ENCODE assay signal across 2 cellular contexts in the genomic region with DNA sequence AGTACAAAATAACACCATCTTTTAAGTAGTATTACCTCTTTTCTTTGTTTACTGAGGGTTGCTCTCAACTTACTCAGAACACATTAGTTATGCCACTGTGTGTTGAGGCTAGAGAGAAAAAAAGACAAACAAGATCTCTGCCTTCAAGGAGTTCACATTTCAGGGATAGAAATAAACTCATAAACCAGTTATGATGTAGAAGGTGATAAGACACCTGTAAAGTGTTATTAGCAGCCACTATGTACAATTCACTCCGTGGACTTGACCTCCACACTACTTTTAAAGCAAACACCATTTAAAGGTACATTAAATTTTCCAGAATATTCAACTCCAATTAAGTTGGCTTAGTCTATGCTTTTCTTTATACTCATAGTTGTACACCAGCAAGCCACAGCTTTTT.
TF ChIP-seq lines count a peak whose summit lies in the region.

No MANE protein-coding gene starts in this region.

TF ChIP-seq in SK-N-SH treated with all-trans-retinoic acid at 6 μM for 48 hours, 23 proteins besides CTCF, POLR2A, EP300 and RAD21:
- TF ChIP-seq, protein P1, sequence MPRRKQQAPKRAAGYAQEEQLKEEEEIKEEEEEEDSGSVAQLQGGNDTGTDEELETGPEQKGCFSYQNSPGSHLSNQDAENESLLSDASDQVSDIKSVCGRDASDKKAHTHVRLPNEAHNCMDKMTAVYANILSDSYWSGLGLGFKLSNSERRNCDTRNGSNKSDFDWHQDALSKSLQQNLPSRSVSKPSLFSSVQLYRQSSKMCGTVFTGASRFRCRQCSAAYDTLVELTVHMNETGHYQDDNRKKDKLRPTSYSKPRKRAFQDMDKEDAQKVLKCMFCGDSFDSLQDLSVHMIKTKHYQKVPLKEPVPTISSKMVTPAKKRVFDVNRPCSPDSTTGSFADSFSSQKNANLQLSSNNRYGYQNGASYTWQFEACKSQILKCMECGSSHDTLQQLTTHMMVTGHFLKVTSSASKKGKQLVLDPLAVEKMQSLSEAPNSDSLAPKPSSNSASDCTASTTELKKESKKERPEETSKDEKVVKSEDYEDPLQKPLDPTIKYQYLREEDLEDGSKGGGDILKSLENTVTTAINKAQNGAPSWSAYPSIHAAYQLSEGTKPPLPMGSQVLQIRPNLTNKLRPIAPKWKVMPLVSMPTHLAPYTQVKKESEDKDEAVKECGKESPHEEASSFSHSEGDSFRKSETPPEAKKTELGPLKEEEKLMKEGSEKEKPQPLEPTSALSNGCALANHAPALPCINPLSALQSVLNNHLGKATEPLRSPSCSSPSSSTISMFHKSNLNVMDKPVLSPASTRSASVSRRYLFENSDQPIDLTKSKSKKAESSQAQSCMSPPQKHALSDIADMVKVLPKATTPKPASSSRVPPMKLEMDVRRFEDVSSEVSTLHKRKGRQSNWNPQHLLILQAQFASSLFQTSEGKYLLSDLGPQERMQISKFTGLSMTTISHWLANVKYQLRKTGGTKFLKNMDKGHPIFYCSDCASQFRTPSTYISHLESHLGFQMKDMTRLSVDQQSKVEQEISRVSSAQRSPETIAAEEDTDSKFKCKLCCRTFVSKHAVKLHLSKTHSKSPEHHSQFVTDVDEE (CRISPR knock-in tag; IDR thresholded peaks at IDR 0.05), result no peak
- TF ChIP-seq ZC3H10 (CRISPR knock-in tag; IDR thresholded peaks at IDR 0.05) (no peak), ARNTL (CRISPR knock-in tag; IDR thresholded peaks at IDR 0.05; ENCODE audit: borderline replicate concordance, low read depth) (no peak), ZNF70 (CRISPR knock-in tag; IDR thresholded peaks at IDR 0.05) (no peak), ZFP3 (CRISPR knock-in tag; IDR thresholded peaks at IDR 0.05) (no peak), ESRRG (CRISPR knock-in tag; IDR thresholded peaks at IDR 0.05) (no peak), CSDC2 (CRISPR knock-in tag; IDR thresholded peaks at IDR 0.05) (no peak), PPARA (CRISPR knock-in tag; IDR thresholded peaks at IDR 0.05; ENCODE audit: borderline replicate concordance) (no peak), OSR1 (CRISPR knock-in tag; IDR thresholded peaks at IDR 0.05) (no peak), SNAI2 (CRISPR knock-in tag; IDR thresholded peaks at IDR 0.05) (no peak), ZFP30 (CRISPR knock-in tag; IDR thresholded peaks at IDR 0.05) (no peak), TOX (CRISPR knock-in tag; IDR thresholded peaks at IDR 0.05; ENCODE audit: borderline replicate concordance) (no peak), BACH2 (CRISPR knock-in tag; IDR thresholded peaks at IDR 0.05; ENCODE audit: borderline replicate concordance) (no peak), ZNF565 (CRISPR knock-in tag; conservative IDR thresholded peaks at IDR 0.05; ENCODE audit: low read depth) (no peak)
- TF ChIP-seq, protein P2, sequence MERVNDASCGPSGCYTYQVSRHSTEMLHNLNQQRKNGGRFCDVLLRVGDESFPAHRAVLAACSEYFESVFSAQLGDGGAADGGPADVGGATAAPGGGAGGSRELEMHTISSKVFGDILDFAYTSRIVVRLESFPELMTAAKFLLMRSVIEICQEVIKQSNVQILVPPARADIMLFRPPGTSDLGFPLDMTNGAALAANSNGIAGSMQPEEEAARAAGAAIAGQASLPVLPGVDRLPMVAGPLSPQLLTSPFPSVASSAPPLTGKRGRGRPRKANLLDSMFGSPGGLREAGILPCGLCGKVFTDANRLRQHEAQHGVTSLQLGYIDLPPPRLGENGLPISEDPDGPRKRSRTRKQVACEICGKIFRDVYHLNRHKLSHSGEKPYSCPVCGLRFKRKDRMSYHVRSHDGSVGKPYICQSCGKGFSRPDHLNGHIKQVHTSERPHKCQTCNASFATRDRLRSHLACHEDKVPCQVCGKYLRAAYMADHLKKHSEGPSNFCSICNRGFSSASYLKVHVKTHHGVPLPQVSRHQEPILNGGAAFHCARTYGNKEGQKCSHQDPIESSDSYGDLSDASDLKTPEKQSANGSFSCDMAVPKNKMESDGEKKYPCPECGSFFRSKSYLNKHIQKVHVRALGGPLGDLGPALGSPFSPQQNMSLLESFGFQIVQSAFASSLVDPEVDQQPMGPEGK (CRISPR knock-in tag; IDR thresholded peaks at IDR 0.05; ENCODE audit: borderline replicate concordance), result no peak
- TF ChIP-seq, protein P3, sequence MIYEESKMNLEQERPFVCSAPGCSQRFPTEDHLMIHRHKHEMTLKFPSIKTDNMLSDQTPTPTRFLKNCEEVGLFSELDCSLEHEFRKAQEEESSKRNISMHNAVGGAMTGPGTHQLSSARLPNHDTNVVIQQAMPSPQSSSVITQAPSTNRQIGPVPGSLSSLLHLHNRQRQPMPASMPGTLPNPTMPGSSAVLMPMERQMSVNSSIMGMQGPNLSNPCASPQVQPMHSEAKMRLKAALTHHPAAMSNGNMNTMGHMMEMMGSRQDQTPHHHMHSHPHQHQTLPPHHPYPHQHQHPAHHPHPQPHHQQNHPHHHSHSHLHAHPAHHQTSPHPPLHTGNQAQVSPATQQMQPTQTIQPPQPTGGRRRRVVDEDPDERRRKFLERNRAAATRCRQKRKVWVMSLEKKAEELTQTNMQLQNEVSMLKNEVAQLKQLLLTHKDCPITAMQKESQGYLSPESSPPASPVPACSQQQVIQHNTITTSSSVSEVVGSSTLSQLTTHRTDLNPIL (CRISPR knock-in tag; IDR thresholded peaks at IDR 0.05; ENCODE audit: low read depth), result no peak
- TF ChIP-seq, protein P4, sequence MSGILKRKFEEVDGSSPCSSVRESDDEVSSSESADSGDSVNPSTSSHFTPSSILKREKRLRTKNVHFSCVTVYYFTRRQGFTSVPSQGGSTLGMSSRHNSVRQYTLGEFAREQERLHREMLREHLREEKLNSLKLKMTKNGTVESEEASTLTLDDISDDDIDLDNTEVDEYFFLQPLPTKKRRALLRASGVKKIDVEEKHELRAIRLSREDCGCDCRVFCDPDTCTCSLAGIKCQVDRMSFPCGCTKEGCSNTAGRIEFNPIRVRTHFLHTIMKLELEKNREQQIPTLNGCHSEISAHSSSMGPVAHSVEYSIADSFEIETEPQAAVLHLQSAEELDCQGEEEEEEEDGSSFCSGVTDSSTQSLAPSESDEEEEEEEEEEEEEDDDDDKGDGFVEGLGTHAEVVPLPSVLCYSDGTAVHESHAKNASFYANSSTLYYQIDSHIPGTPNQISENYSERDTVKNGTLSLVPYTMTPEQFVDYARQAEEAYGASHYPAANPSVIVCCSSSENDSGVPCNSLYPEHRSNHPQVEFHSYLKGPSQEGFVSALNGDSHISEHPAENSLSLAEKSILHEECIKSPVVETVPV (CRISPR knock-in tag; IDR thresholded peaks at IDR 0.05), result no peak

TF ChIP-seq in HepG2, 621 proteins besides CTCF, POLR2A, EP300 and RAD21 (continued from another document):
- TF ChIP-seq, protein P5, sequence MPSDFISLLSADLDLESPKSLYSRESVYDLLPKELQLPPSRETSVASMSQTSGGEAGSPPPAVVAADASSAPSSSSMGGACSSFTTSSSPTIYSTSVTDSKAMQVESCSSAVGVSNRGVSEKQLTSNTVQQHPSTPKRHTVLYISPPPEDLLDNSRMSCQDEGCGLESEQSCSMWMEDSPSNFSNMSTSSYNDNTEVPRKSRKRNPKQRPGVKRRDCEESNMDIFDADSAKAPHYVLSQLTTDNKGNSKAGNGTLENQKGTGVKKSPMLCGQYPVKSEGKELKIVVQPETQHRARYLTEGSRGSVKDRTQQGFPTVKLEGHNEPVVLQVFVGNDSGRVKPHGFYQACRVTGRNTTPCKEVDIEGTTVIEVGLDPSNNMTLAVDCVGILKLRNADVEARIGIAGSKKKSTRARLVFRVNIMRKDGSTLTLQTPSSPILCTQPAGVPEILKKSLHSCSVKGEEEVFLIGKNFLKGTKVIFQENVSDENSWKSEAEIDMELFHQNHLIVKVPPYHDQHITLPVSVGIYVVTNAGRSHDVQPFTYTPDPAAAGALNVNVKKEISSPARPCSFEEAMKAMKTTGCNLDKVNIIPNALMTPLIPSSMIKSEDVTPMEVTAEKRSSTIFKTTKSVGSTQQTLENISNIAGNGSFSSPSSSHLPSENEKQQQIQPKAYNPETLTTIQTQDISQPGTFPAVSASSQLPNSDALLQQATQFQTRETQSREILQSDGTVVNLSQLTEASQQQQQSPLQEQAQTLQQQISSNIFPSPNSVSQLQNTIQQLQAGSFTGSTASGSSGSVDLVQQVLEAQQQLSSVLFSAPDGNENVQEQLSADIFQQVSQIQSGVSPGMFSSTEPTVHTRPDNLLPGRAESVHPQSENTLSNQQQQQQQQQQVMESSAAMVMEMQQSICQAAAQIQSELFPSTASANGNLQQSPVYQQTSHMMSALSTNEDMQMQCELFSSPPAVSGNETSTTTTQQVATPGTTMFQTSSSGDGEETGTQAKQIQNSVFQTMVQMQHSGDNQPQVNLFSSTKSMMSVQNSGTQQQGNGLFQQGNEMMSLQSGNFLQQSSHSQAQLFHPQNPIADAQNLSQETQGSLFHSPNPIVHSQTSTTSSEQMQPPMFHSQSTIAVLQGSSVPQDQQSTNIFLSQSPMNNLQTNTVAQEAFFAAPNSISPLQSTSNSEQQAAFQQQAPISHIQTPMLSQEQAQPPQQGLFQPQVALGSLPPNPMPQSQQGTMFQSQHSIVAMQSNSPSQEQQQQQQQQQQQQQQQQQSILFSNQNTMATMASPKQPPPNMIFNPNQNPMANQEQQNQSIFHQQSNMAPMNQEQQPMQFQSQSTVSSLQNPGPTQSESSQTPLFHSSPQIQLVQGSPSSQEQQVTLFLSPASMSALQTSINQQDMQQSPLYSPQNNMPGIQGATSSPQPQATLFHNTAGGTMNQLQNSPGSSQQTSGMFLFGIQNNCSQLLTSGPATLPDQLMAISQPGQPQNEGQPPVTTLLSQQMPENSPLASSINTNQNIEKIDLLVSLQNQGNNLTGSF (CRISPR knock-in tag; IDR thresholded peaks at IDR 0.05), result no peak
- TF ChIP-seq ZNF776 (CRISPR knock-in tag; IDR thresholded peaks at IDR 0.05) (no peak), ARNT (IDR thresholded peaks at IDR 0.05) (no peak), TCF7 (IDR thresholded peaks at IDR 0.05; ENCODE audit: low read depth) (no peak), CEBPG (CRISPR knock-in tag; IDR thresholded peaks at IDR 0.05) (no peak), ZNF850 (CRISPR knock-in tag; conservative IDR thresholded peaks at IDR 0.05) (no peak), ZNF225 (CRISPR knock-in tag; IDR thresholded peaks at IDR 0.05) (no peak)
- TF ChIP-seq, protein P6, sequence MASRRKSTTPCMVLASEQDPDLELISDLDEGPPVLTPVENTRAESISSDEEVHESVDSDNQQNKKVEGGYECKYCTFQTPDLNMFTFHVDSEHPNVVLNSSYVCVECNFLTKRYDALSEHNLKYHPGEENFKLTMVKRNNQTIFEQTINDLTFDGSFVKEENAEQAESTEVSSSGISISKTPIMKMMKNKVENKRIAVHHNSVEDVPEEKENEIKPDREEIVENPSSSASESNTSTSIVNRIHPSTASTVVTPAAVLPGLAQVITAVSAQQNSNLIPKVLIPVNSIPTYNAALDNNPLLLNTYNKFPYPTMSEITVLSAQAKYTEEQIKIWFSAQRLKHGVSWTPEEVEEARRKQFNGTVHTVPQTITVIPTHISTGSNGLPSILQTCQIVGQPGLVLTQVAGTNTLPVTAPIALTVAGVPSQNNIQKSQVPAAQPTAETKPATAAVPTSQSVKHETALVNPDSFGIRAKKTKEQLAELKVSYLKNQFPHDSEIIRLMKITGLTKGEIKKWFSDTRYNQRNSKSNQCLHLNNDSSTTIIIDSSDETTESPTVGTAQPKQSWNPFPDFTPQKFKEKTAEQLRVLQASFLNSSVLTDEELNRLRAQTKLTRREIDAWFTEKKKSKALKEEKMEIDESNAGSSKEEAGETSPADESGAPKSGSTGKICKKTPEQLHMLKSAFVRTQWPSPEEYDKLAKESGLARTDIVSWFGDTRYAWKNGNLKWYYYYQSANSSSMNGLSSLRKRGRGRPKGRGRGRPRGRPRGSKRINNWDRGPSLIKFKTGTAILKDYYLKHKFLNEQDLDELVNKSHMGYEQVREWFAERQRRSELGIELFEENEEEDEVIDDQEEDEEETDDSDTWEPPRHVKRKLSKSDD (CRISPR knock-in tag; IDR thresholded peaks at IDR 0.05; ENCODE audit: low read depth), result no peak
